Comparison of ENCODE assay signal across 9 cellular contexts in the genomic region with DNA sequence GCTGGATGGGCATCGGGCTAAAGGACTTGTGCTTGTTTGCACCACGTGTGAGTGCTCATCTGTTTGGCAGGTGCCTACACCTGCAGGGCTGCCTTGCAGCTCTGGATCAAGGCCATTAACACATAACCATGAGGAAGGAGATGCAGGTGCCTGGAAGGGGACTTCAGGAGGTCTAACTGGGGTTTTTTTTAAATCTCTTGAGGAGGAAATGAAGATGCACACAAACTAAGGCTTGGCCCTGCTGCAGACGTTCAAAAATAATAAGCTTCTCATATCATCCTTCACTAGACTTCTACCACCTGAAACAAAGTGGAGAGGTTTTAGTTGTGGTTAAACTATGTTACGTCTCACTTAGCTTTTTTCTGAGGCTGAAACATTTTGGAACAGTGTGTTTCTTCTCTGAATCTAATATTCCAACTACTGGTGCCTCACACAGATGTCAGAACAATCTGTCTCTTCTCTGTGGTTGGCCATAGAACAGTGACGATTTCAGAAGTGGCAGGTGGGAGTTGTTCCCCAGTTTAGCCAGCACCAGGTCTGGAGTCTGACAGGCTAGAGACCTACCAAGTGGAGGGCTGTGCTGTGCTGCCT. TPM values are rescaled to one million over a fixed set of nuclear protein-coding genes. Genes with fewer than 3 reads are reported as not detected.
A peak's percentile ranks its signal among the peaks of the same experiment; 100 is the strongest.
DNase-seq lines count a peak whose midpoint lies in the region; ATAC-seq and TF ChIP-seq lines count a peak whose summit lies in the region.
"Had no signal": no experiment of that assay in that cellular context is flagged by ENCODE, and none has a peak within 500 bp of the region (broad histone marks: within the 10 kb centered on the region; RNA-seq: fewer than 3 reads in every experiment).

No MANE protein-coding gene starts in this region.

- H3K4me3 ChIP-seq in GM12864 (ENCODE audit: low read depth, low read length) (no peak overlapping the region), Peyer's patch (no peak overlapping the region), MG63 (no peak overlapping the region)

- TF ChIP-seq CTCF in GM12864 (IDR thresholded peaks at IDR 0.05; ENCODE audit: low read depth, low read length, missing control alignments) (no peak), Peyer's patch (IDR thresholded peaks at IDR 0.05) (no peak)

- intact Hi-C loops in sciatic nerve (cut with DNase I): no loop called here

- H3K27ac ChIP-seq in Peyer's patch: peak overlapping the region in 2 of 4 donors; percentile 43 to 45

- TF ChIP-seq POLR2A in Peyer's patch (IDR thresholded peaks at IDR 0.05): no peak

- ATAC-seq in GM19452 (IDR thresholded peaks at IDR 0.05; ENCODE audit: unreplicated experiment) (peak; percentile 48), HG03095 (IDR thresholded peaks at IDR 0.05; ENCODE audit: unreplicated experiment) (peak; percentile 53), sciatic nerve (no peak)

- H3K36me3 ChIP-seq in Peyer's patch: peaks cover 0 to 33% (median 0%) of the 10 kb centered on the region in 3 donors
- H3K36me3 ChIP-seq in MG63: no peaks in the 10 kb centered on the region

- DNase-seq in GM12864 (ENCODE audit: low read depth) (peak; percentile 22), Peyer's patch (peak in 2 of 3 donors; percentile 44 to 73), sciatic nerve (ENCODE audit: low spot score) (no peak), MG63 (no peak), NCI-H1930 (lab: John Stamatoyannopoulos, UW) (no peak), NCI-H1436 treated with DMSO at 0.1 percent for 48 hours (lab: John Stamatoyannopoulos, UW) (no peak)
- DNase-seq: activated naive CD4-positive, alpha-beta T cell treated with anti-CD3 and anti-CD28 coated beads, Interleukin-2, amount 50 U/mL, for 16 hours had no signal

- H3K4me1 ChIP-seq in Peyer's patch: peaks cover 0 to 6% (median 0%) of the 10 kb centered on the region in 4 donors

- no peaks in the 10 kb centered on the region for H3K9me3 ChIP-seq in Peyer's patch
- no peaks in the 10 kb centered on the region for H3K9me3 ChIP-seq in MG63

- no peaks in the 10 kb centered on the region for H3K27me3 ChIP-seq in Peyer's patch
- no peaks in the 10 kb centered on the region for H3K27me3 ChIP-seq in MG63

RNA-seq across cellular contexts. Expression of a gene that starts 36.5 kb away (rescaled TPM):
- total RNA-seq in Peyer's patch (10 to 100 TPM; 35.9 to 98.1 (median 62.2) TPM), sciatic nerve (13.8 TPM)
- total RNA-seq in MG63 (2014; rRNA removed; shearing (Covaris generic); ENCODE audit: low replicate concordance): 1.1 and 1.8 TPM in 2 replicates

Comparison
In these comparisons a context has a peak if more than half of its experiments do, and no peak if none do; other contexts are left out.
1. DNase-seq: peak in GM12864 (single experiment) and Peyer's patch (2 of 3); none in sciatic nerve (single experiment), MG63 (single experiment), NCI-H1930 (0 of 2) and NCI-H1436 treated with DMSO at 0.1 percent for 48 hours (single experiment).